Comparison of ENCODE assay signal across 21 cellular contexts in genomic region chr5:18944771-18945170, GRCh38.
DNase-seq lines count a peak whose midpoint lies in the region; ATAC-seq and TF ChIP-seq lines count a peak whose summit lies in the region.
"Had no signal": no experiment of that assay in that cellular context is flagged by ENCODE, and none has a peak within 500 bp of the region (broad histone marks: within the 10 kb centered on the region; RNA-seq: fewer than 3 reads in every experiment).

No MANE protein-coding gene starts in this region.

- H3K36me3 ChIP-seq in SU-DHL-6 (ENCODE audit: low read length) (no peaks in the 10 kb centered on the region), Peyer's patch (no peaks in the 10 kb centered on the region)
- H3K36me3 ChIP-seq: BLaER1, SJSA1 had no signal

- no peak for TF ChIP-seq POLR2A in Peyer's patch (IDR thresholded peaks at IDR 0.05)

- H3K4me1 Mint-ChIP-seq in activated T-helper 2 cell treated with anti-CD3 and anti-CD28 coated beads, Interferon-gamma antibody, Interleukin-2, Interleukin-4, amounts not matched to agents 10 μg/mL and 5 μg/mL and 100 μg/mL, durations not matched to agents 14 hours and 24 hours and 36 hours (ENCODE audit: low read depth), result no peaks in the 10 kb centered on the region

- H3K9ac ChIP-seq in SU-DHL-6 (ENCODE audit: low read length), result no peak overlapping the region
- H3K9ac ChIP-seq: BLaER1 had no signal

- H3K27me3 ChIP-seq in SU-DHL-6 (ENCODE audit: low read length), result no peaks in the 10 kb centered on the region
- H3K27me3 ChIP-seq in Peyer's patch, result no peaks in the 10 kb centered on the region
- H3K27me3 ChIP-seq: BLaER1, SJSA1 had no signal

- no peaks in the 10 kb centered on the region for H3K27me3 Mint-ChIP-seq in activated T-helper 2 cell treated with anti-CD3 and anti-CD28 coated beads, Interferon-gamma antibody, Interleukin-2, Interleukin-4, amounts not matched to agents 10 μg/mL and 5 μg/mL and 100 μg/mL, durations not matched to agents 14 hours and 24 hours and 36 hours (ENCODE audit: low read depth)
- H3K27me3 Mint-ChIP-seq: CD4-positive, alpha-beta T cell had no signal

- peak; percentile 52 for DNase-seq in HS-5 (ENCODE audit: low read depth)
- peak; percentile 13 for DNase-seq in astrocyte of the spinal cord (ENCODE audit: low read depth, low spot score)
- no peak for DNase-seq in Peyer's patch
- DNase-seq in NCI-H1417 treated with DMSO at 0.1 percent for 48 hours (lab: John Stamatoyannopoulos, UW), result no peak
- DNase-seq in activated T-helper 2 cell treated with anti-CD3 and anti-CD28 coated beads, Interferon-gamma antibody, Interleukin-2, Interleukin-4, amounts not matched to agents 10 μg/mL and 5 μg/mL and 100 μg/mL, durations not matched to agents 14 hours and 24 hours and 36 hours (ENCODE audit: low spot score), result no peak
- DNase-seq: ACHN; CD4-positive, alpha-beta T cell; COR-L47; DMS79; KBM-7; NCI-H1092 treated with DMSO at 0.1 percent for 48 hours; NCI-H146; NCI-H2029; NCI-H226; NCI-H524; NCI-H82 had no signal

- H3K27ac ChIP-seq in SU-DHL-6 (ENCODE audit: low read depth, low read length) (no peak overlapping the region), Peyer's patch (no peak overlapping the region)
- H3K27ac ChIP-seq: BLaER1, SJSA1 had no signal

- no peak for ATAC-seq in HG03520 (IDR thresholded peaks at IDR 0.05; ENCODE audit: unreplicated experiment)
- ATAC-seq: Right ventricle myocardium inferior had no signal

- in situ Hi-C loops in astrocyte of the spinal cord (cut with HindIII; ENCODE audit: low sequenced_read_pairs), result no loop called here

- H3K4me3 ChIP-seq in SU-DHL-6 (ENCODE audit: insufficient read depth, low read length, poor library complexity, severe bottlenecking), result no peak overlapping the region
- H3K4me3 ChIP-seq in astrocyte of the spinal cord (ENCODE audit: low read depth, low read length), result no peak overlapping the region
- no peak overlapping the region for H3K4me3 ChIP-seq in Peyer's patch
- H3K4me3 ChIP-seq: BLaER1, SJSA1 had no signal

- no peaks in the 10 kb centered on the region for H3K36me3 Mint-ChIP-seq in activated T-helper 2 cell treated with anti-CD3 and anti-CD28 coated beads, Interferon-gamma antibody, Interleukin-2, Interleukin-4, amounts not matched to agents 10 μg/mL and 5 μg/mL and 100 μg/mL, durations not matched to agents 14 hours and 24 hours and 36 hours (ENCODE audit: low read depth)

- no peaks in the 10 kb centered on the region for H3K9me2 ChIP-seq in SU-DHL-6 (replicated peaks; ENCODE audit: insufficient read depth, low read length)

- H3K27ac Mint-ChIP-seq in activated T-helper 2 cell treated with anti-CD3 and anti-CD28 coated beads, Interferon-gamma antibody, Interleukin-2, Interleukin-4, amounts not matched to agents 10 μg/mL and 5 μg/mL and 100 μg/mL, durations not matched to agents 14 hours and 24 hours and 36 hours, result no peak overlapping the region
- H3K27ac Mint-ChIP-seq: CD4-positive, alpha-beta T cell had no signal

- intact Hi-C loops in activated T-helper 2 cell treated with anti-CD3 and anti-CD28 coated beads, Interferon-gamma antibody, Interleukin-2, Interleukin-4, amounts not matched to agents 10 μg/mL and 5 μg/mL and 100 μg/mL, durations not matched to agents 14 hours and 24 hours and 36 hours (cut with micrococcal nuclease), result no loop called here

- H3F3A ChIP-seq in SU-DHL-6 (ENCODE audit: insufficient read depth), result no peaks in the 10 kb centered on the region

- H3K9me3 ChIP-seq in SU-DHL-6 (ENCODE audit: insufficient read depth, low read length), result no peaks in the 10 kb centered on the region
- H3K9me3 ChIP-seq in Peyer's patch, result peaks cover 0 to 7% (median 0%) of the 10 kb centered on the region in 4 donors
- H3K9me3 ChIP-seq: BLaER1, SJSA1 had no signal

- peaks cover 8% of the 10 kb centered on the region for H3K9me3 Mint-ChIP-seq in activated T-helper 2 cell treated with anti-CD3 and anti-CD28 coated beads, Interferon-gamma antibody, Interleukin-2, Interleukin-4, amounts not matched to agents 10 μg/mL and 5 μg/mL and 100 μg/mL, durations not matched to agents 14 hours and 24 hours and 36 hours

- no peak overlapping the region for H3K4me3 Mint-ChIP-seq in activated T-helper 2 cell treated with anti-CD3 and anti-CD28 coated beads, Interferon-gamma antibody, Interleukin-2, Interleukin-4, amounts not matched to agents 10 μg/mL and 5 μg/mL and 100 μg/mL, durations not matched to agents 14 hours and 24 hours and 36 hours (ENCODE audit: low read depth)
- H3K4me3 Mint-ChIP-seq: CD4-positive, alpha-beta T cell had no signal

- H3K79me2 ChIP-seq in SU-DHL-6 (ENCODE audit: insufficient read depth, low read length), result no peaks in the 10 kb centered on the region

- H3K4me1 ChIP-seq in Peyer's patch, result no peaks in the 10 kb centered on the region
- H3K4me1 ChIP-seq: BLaER1, SJSA1 had no signal

- TF ChIP-seq CTCF in SU-DHL-6 (IDR thresholded peaks at IDR 0.05; ENCODE audit: insufficient read depth, low read length, poor library complexity, severe bottlenecking) (no peak), astrocyte of the spinal cord (IDR thresholded peaks at IDR 0.05; ENCODE audit: low read depth, low read length) (no peak), Peyer's patch (IDR thresholded peaks at IDR 0.05) (no peak)

- H4K20me1 ChIP-seq in SU-DHL-6 (ENCODE audit: low read depth, low read length), result no peaks in the 10 kb centered on the region
- H4K20me1 ChIP-seq: BLaER1 had no signal

- no peak overlapping the region for H3K4me2 ChIP-seq in SU-DHL-6 (ENCODE audit: low read depth, low read length, poor library complexity, severe bottlenecking)
- H3K4me2 ChIP-seq: BLaER1 had no signal

- H2AFZ ChIP-seq in SU-DHL-6 (ENCODE audit: low read depth, low read length, severe bottlenecking), result peak overlapping the region; percentile 36

Comparison
In these comparisons a context has a peak if more than half of its experiments do, and no peak if none do; other contexts are left out.
1. DNase-seq: peak in HS-5 (single experiment) and astrocyte of the spinal cord (single experiment); none in Peyer's patch (0 of 3), NCI-H1417 treated with DMSO at 0.1 percent for 48 hours (single experiment) and activated T-helper 2 cell treated with anti-CD3 and anti-CD28 coated beads, Interferon-gamma antibody, Interleukin-2, Interleukin-4, amounts not matched to agents 10 μg/mL and 5 μg/mL and 100 μg/mL, durations not matched to agents 14 hours and 24 hours and 36 hours (single experiment).